10 cellular contexts compared by ENCODE assay signal in genomic region chr12:118358607-118359540, GRCh38. TPM values are rescaled to one million over a fixed set of nuclear protein-coding genes. Genes with fewer than 3 reads are reported as not detected.
DNase-seq lines count a peak whose midpoint lies in the region; ATAC-seq, FAIRE-seq and TF ChIP-seq lines count a peak whose summit lies in the region.
"Had no signal": no experiment of that assay in that cellular context is flagged by ENCODE, and none has a peak within 500 bp of the region (broad histone marks: within the 10 kb centered on the region; RNA-seq: fewer than 3 reads in every experiment).

No MANE protein-coding gene starts in this region.

- no peak for TF ChIP-seq EP300 in GM12878 (IDR thresholded peaks at IDR 0.05; ENCODE audit: borderline replicate concordance in 1 of 2, control insufficient read depth in 1 of 2, low read depth in 2 of 2, low read length in 2 of 2)

- H3K4me3 ChIP-seq in GM12878 = peak overlapping the region; percentile 67
- no peak overlapping the region for H3K4me3 ChIP-seq in tibial artery

- BruUV-seq in GM12878 (replicated peaks; lab: Mats Ljungman, UMichigan) = TSS peak; percentile 56

- H3K79me2 ChIP-seq in GM12878 (ENCODE audit: control insufficient read depth, insufficient read depth, low read length) = peaks cover 59% of the 10 kb centered on the region

- peaks cover 6% of the 10 kb centered on the region; the same call in 1 of the 2 replicates for H3K4me1 ChIP-seq in GM12878 (ENCODE audit: control insufficient read depth, insufficient read depth, low read length)
- H3K4me1 ChIP-seq in tibial artery = peaks cover 0 to 16% (median 4%) of the 10 kb centered on the region in 4 donors

- no peak for TF ChIP-seq CTCF in GM12878 (IDR thresholded peaks at IDR 0.05 in 2 of 3, conservative IDR thresholded peaks at IDR 0.05 in 1 of 3; ENCODE audit: control insufficient read depth in 2 of 3, extremely low read depth in 1 of 3, insufficient read depth in 1 of 3, low read depth in 3 of 3, low read length in 3 of 3)
- no peak for TF ChIP-seq CTCF in tibial artery (IDR thresholded peaks at IDR 0.05)

- in situ Hi-C loops in GM12878 (cut with MboI) = loop anchor here (5.0 kb wide), 1 partner anchor 47 kb away; no protein-coding TSS in a partner anchor

- SMC1A ChIA-PET in GM12878 (lab: Charles Lee; ENCODE audit: uncharacterized antibody, unreplicated experiment) = interaction anchor here (0.5 to 8.7 kb wide), 33 partner anchors 9 to 238 kb away, joined by 3 to 125 read pairs (median 6); partner anchors contain the start of genes PEBP1, SUDS3 and TAOK3

- 1% methylated on average over 8 of the region's 8 CpGs for WGBS in GM12878 (ENCODE audit: insufficient coverage, insufficient replicate concordance, low lambda C conversion rate, missing lambda C conversion rate)

- DNase-seq in GM12892 (ENCODE audit: insufficient read length) (no peak), MV-4-11 (lab: John Stamatoyannopoulos, UW) (peak; percentile 74), GM12878 (ENCODE audit: low read depth, low spot score) (no peak), pons (ENCODE audit: low spot score) (peak; percentile 51), HTR-8/SVneo (ENCODE audit: insufficient read length, low spot score) (no peak), GDM1 (lab: John Stamatoyannopoulos, UW) (no peak), tibial artery (no peak)
- DNase-seq: activated CD4-positive, alpha-beta T cell treated with anti-CD3 and anti-CD28 coated beads for 1 hour had no signal

- CTCF ChIA-PET in GM12878 (lab: Yijun Ruan, JAX) = interaction anchor here (0.7 to 7.6 kb wide), 36 partner anchors 8 to 298 kb away, joined by 3 to 98 read pairs (median 5); partner anchors contain the start of genes PEBP1, SUDS3, TAOK3 and WSB2

- H3K27ac ChIP-seq in GM12878 (ENCODE audit: control insufficient read depth, insufficient read depth) = peak overlapping the region; percentile 89
- H3K27ac ChIP-seq in tibial artery = no peak overlapping the region

- H3K4me2 ChIP-seq in GM12878 (ENCODE audit: control insufficient read depth, insufficient read depth) = peak overlapping the region; percentile 71

- RAD21 ChIA-PET in GM12878 (lab: Charles Lee; ENCODE audit: unreplicated experiment) = interaction anchor here (0.6 to 6.9 kb wide), 28 partner anchors 8 to 484 kb away, joined by 3 to 98 read pairs (median 9); partner anchors contain the start of genes SUDS3, TAOK3 and WSB2

- intact Hi-C loops in GM12878 (cut with micrococcal nuclease; ENCODE audit: unreplicated experiment) = loop anchor here (2.0 to 5.0 kb wide), 3 partner anchors 52 to 177 kb away; no protein-coding TSS in a partner anchor
- intact Hi-C loops in tibial artery (cut with DNase I; ENCODE audit: low total_unique reads) = no loop called here

- TF ChIP-seq RAD21 in GM12878 (IDR thresholded peaks at IDR 0.05; ENCODE audit: insufficient read depth, low read depth, low read length) = no peak

- POLR2A ChIA-PET in GM12878 (lab: Charles Lee) = interaction anchor here (0.6 to 5.9 kb wide), 18 partner anchors 10 to 193 kb away, joined by 3 to 68 read pairs (median 9); partner anchors contain the start of genes SUDS3 and TAOK3

- H3K27me3 ChIP-seq in GM12878 (replicated peaks in 1 of 2; ENCODE audit: control insufficient read depth in 2 of 2, insufficient read depth in 2 of 2, low read length in 1 of 2) (no peaks in the 10 kb centered on the region), tibial artery (no peaks in the 10 kb centered on the region)

- peaks cover 6% of the 10 kb centered on the region for H3K9me3 ChIP-seq in GM12878 (replicated peaks; ENCODE audit: control insufficient read depth, insufficient read depth, low read length)
- H3K9me3 ChIP-seq in tibial artery = no peaks in the 10 kb centered on the region

- peak overlapping the region; percentile 59 for H2AFZ ChIP-seq in GM12878 (ENCODE audit: control insufficient read depth, low read depth, low read length)

- peak overlapping the region; percentile 71 for H3K9ac ChIP-seq in GM12878 (ENCODE audit: control insufficient read depth, insufficient read depth, low read length)

- ATAC-seq in GM12878 = peak; percentile 65
- ATAC-seq in HG03097 (IDR thresholded peaks at IDR 0.05; ENCODE audit: low FRiP score, unreplicated experiment) = no peak

- TF ChIP-seq POLR2A in GM12892 (IDR thresholded peaks at IDR 0.05; ENCODE audit: low read depth, low read length) (no peak), GM12878 (IDR thresholded peaks at IDR 0.05; ENCODE audit: low read depth, low read length) (no peak)

- no peaks in the 10 kb centered on the region; the same call in 1 of the 2 replicates for H4K20me1 ChIP-seq in GM12878 (ENCODE audit: control insufficient read depth, insufficient read depth)

- H3K36me3 ChIP-seq in GM12878 (ENCODE audit: control insufficient read depth in 2 of 2, insufficient read depth in 2 of 2, low read length in 1 of 2) (peaks cover 0 to 4% of the 10 kb centered on the region in 2 experiments; a peak in 1 of 4 replicates), tibial artery (no peaks in the 10 kb centered on the region)

- FAIRE-seq in GM12892 (lab: Jason Lieb, UNC) (peak; percentile 80), GM12878 (lab: Jason Lieb, UNC) (peak; percentile 49), HTR-8/SVneo (lab: Jason Lieb, UNC) (no peak)
- FAIRE-seq: urothelium cell line had no signal

TF ChIP-seq in GM12878, 131 proteins besides CTCF, POLR2A, EP300 and RAD21 (continues in another document):
- TF ChIP-seq GABPA (IDR thresholded peaks at IDR 0.05; ENCODE audit: low read depth) (peak; percentile 81), ZNF384 (IDR thresholded peaks at IDR 0.05; ENCODE audit: borderline replicate concordance, low read depth, low read length) (no peak), MYC (IDR thresholded peaks at IDR 0.05; ENCODE audit: insufficient read depth, insufficient read length, insufficient replicate concordance, low read length, severe bottlenecking) (no peak), POLR2AphosphoS5 (IDR thresholded peaks at IDR 0.05; ENCODE audit: low read length) (peak; percentile 34; the same call in 1 of the 2 replicates), WRNIP1 (IDR thresholded peaks at IDR 0.05; ENCODE audit: borderline replicate concordance, low read depth, low read length) (no peak), MTA3 (IDR thresholded peaks at IDR 0.05; ENCODE audit: borderline replicate concordance, low read length) (no peak), ATF2 (IDR thresholded peaks at IDR 0.05; ENCODE audit: low read length) (no peak), SREBF2 (IDR thresholded peaks at IDR 0.05; ENCODE audit: low read length) (no peak), SMAD1 (IDR thresholded peaks at IDR 0.05; ENCODE audit: low read depth, partially characterized antibody) (no peak)

RNA-seq across cellular contexts. Expression of gene TAOK3, which starts 13.8 kb away (rescaled TPM):
- 44.0 TPM for polyA plus RNA-seq in GM12892 (2012; ENCODE audit: missing spikeins)
- 292 and 310 TPM in 2 replicates for total RNA-seq in GM12878 (2013; cell fraction: nucleolus; rRNA removed)
- total RNA-seq in GM12878 (2014; rRNA removed) = 43.7 and 56.1 TPM in 2 replicates
- total RNA-seq in GM12878 (2014; rRNA removed; fragmentation: Illumina TruSeq; extraction: Trizol) = 92.8 and 93.7 TPM in 2 replicates
- 50.7 and 52.0 TPM in 2 replicates for total RNA-seq in GM12878 (2021)
- polyA plus RNA-seq in GM12878 (2011; ENCODE audit: low read depth) = 29.8 TPM
- 129 and 131 TPM in 2 replicates for polyA plus RNA-seq in GM12878 (2011; rRNA removed)
- 71.4 and 104 TPM in 2 replicates for polyA plus RNA-seq in GM12878 (2011; cell fraction: cytosol; rRNA removed)
- 62.7 and 82.1 TPM in 2 replicates for polyA plus RNA-seq in GM12878 (2011; cell fraction: nucleus; rRNA removed)
- 35.8 and 44.5 TPM in 2 replicates for polyA plus RNA-seq in GM12878 (2012)
- polyA plus RNA-seq in GM12878 (2014; fragmentation: Illumina TruSeq; extraction: Trizol) = 98.9 and 117 TPM in 2 replicates
- 10 to 100 TPM; 41.3 to 42.5 TPM for polyA plus RNA-seq in GM12878 (2014; fragmentation: Nextera tagmentation; extraction: Ambion mirVana)
- polyA plus RNA-seq in GM12878 (2014; rRNA removed) = 37.7 and 47.3 TPM in 2 replicates
- polyA plus RNA-seq in GM12878 (2016; fragmentation: Nextera tagmentation; extraction: Ambion mirVana) = 10 to 100 TPM; 63.6 to 69.5 TPM
- polyA minus RNA-seq in GM12878 (2011; rRNA and poly(A)+ RNA removed) = 214 and 256 TPM in 2 replicates
- polyA minus RNA-seq in GM12878 (2011; cell fraction: cytosol; rRNA and poly(A)+ RNA removed) = 46.5 and 53.7 TPM in 2 replicates
- 57.2 and 77.2 TPM in 2 replicates for polyA minus RNA-seq in GM12878 (2011; cell fraction: nucleus; rRNA and poly(A)+ RNA removed)

RNA-seq across cellular contexts. Expression of gene SUDS3, which starts 17.5 kb away (rescaled TPM):
- polyA plus RNA-seq in GM12892 (2012; ENCODE audit: missing spikeins) = 19.8 TPM
- 56.9 and 67.2 TPM in 2 replicates for total RNA-seq in GM12878 (2013; cell fraction: nucleolus; rRNA removed)
- total RNA-seq in GM12878 (2014; rRNA removed) = 25.9 and 26.4 TPM in 2 replicates
- 21.3 and 22.0 TPM in 2 replicates for total RNA-seq in GM12878 (2014; rRNA removed; fragmentation: Illumina TruSeq; extraction: Trizol)
- total RNA-seq in GM12878 (2021) = 21.1 and 21.3 TPM in 2 replicates
- 14.3 TPM for polyA plus RNA-seq in GM12878 (2011; ENCODE audit: low read depth)
- 42.8 and 52.1 TPM in 2 replicates for polyA plus RNA-seq in GM12878 (2011; rRNA removed)
- 19.6 and 25.2 TPM in 2 replicates for polyA plus RNA-seq in GM12878 (2011; cell fraction: cytosol; rRNA removed)
- polyA plus RNA-seq in GM12878 (2011; cell fraction: nucleus; rRNA removed) = 40.3 and 42.7 TPM in 2 replicates
- polyA plus RNA-seq in GM12878 (2012) = 16.0 and 16.4 TPM in 2 replicates
- polyA plus RNA-seq in GM12878 (2014; fragmentation: Illumina TruSeq; extraction: Trizol) = 22.5 and 25.0 TPM in 2 replicates
- polyA plus RNA-seq in GM12878 (2014; fragmentation: Nextera tagmentation; extraction: Ambion mirVana) = 1 to 10 TPM; 5.2 to 9.5 TPM
- 20.0 and 22.9 TPM in 2 replicates for polyA plus RNA-seq in GM12878 (2014; rRNA removed)
- polyA plus RNA-seq in GM12878 (2016; fragmentation: Nextera tagmentation; extraction: Ambion mirVana) = 10 to 100 TPM; 21.2 to 21.4 TPM
- 30.0 and 30.9 TPM in 2 replicates for polyA minus RNA-seq in GM12878 (2011; rRNA and poly(A)+ RNA removed)
- 10.4 and 16.2 TPM in 2 replicates for polyA minus RNA-seq in GM12878 (2011; cell fraction: cytosol; rRNA and poly(A)+ RNA removed)
- 15.7 and 29.7 TPM in 2 replicates for polyA minus RNA-seq in GM12878 (2011; cell fraction: nucleus; rRNA and poly(A)+ RNA removed)

Comparison
In these comparisons a context has a peak if more than half of its experiments do, and no peak if none do; other contexts are left out.
1. DNase-seq: peak in MV-4-11 (single experiment) and pons (single experiment); none in GM12892 (single experiment), GM12878 (single experiment), HTR-8/SVneo (single experiment), GDM1 (single experiment) and tibial artery (0 of 2).